10 cellular contexts compared by ENCODE assay signal in the genomic region with DNA sequence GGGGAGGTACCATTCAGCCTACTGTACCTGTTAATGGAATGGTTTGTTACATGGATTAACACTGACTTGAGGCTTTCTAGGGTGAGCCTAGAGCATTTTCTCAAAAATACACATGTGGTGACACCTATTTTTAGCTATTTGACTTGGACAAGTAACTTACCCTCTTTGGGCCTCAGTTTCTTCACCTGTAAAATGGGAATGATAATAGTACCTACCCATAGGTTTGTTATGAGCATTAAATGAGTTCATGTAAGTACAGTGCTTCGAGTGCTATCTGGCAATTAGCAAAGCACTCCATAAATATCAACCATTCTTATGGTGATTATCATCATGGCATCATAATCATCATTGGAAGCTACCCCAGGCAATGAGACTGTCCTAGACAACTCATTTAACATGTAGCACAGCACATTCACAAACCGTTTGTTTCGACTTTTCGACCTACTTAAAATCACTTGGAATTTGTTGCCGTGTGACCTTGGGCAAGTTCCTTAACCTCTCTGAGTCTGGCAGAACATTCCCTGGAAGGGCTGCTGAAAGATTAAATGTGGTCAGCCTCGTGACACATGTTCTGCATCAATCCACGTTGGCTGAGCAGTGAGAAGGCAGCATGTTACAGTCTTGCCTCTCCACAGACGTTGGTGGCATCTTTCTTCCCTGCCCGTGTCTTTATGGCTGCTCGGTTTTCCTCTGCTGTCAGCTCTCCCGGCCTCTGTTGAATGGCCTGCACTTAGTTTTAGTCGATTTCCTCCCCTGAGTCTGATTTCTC.
DNase-seq lines count a peak whose midpoint lies in the region; ATAC-seq and TF ChIP-seq lines count a peak whose summit lies in the region.
"Had no signal": no experiment of that assay in that cellular context is flagged by ENCODE, and none has a peak within 500 bp of the region (broad histone marks: within the 10 kb centered on the region; RNA-seq: fewer than 3 reads in every experiment).

No MANE protein-coding gene starts in this region.

- H3K36me3 Mint-ChIP-seq in activated CD4-positive, alpha-beta T cell treated with anti-CD3 and anti-CD28 coated beads for 36 hours (ENCODE audit: low read depth), result no peaks in the 10 kb centered on the region
- H3K36me3 Mint-ChIP-seq in activated CD4-positive, alpha-beta T cell treated with anti-CD3 and anti-CD28 coated beads, Interleukin-2, amount 10 ng/mL, durations not matched to agents 7 days and 5 days (ENCODE audit: low read depth), result peaks cover 7% of the 10 kb centered on the region
- peaks cover 19% of the 10 kb centered on the region for H3K36me3 Mint-ChIP-seq in activated T-helper 2 cell treated with anti-CD3 and anti-CD28 coated beads, Interferon-gamma antibody, Interleukin-2, Interleukin-4, amounts not matched to agents 10 μg/mL and 5 μg/mL and 100 μg/mL, durations not matched to agents 14 hours and 24 hours and 36 hours (ENCODE audit: low read depth)

- no peak for TF ChIP-seq POLR2A in stomach (IDR thresholded peaks at IDR 0.05)

- CTCF ChIA-PET in activated CD4-positive, alpha-beta T cell treated with anti-CD3 and anti-CD28 coated beads for 36 hours (lab: Charles Lee), result interaction anchor here (1.2 to 1.4 kb wide), 2 partner anchors 22 to 292 kb away, joined by 3 to 5 read pairs; no protein-coding TSS in a partner anchor
- CTCF ChIA-PET in activated CD4-positive, alpha-beta T cell treated with anti-CD3 and anti-CD28 coated beads, Interleukin-2, amount 10 ng/mL, durations not matched to agents 7 days and 5 days (lab: Charles Lee), result no interaction called here

- no peak for DNase-seq in activated CD4-positive, alpha-beta T cell treated with anti-CD3 and anti-CD28 coated beads for 36 hours
- no peak for DNase-seq in activated CD4-positive, alpha-beta T cell treated with anti-CD3 and anti-CD28 coated beads, Interleukin-2, amount 10 ng/mL, durations not matched to agents 7 days and 5 days
- no peak for DNase-seq in activated T-helper 2 cell treated with anti-CD3 and anti-CD28 coated beads, Interferon-gamma antibody, Interleukin-2, Interleukin-4, amounts not matched to agents 10 μg/mL and 5 μg/mL and 100 μg/mL, durations not matched to agents 14 hours and 24 hours and 36 hours (ENCODE audit: low spot score)
- DNase-seq in kidney tubule cell (ENCODE audit: low spot score), result peak; percentile 51
- no peak for DNase-seq in stomach
- no peak for DNase-seq in DMS79 treated with DMSO at 0.1 percent for 48 hours (lab: John Stamatoyannopoulos, UW)
- DNase-seq in GF-D8 (lab: John Stamatoyannopoulos, UW), result no peak
- DNase-seq: activated CD4-positive, alpha-beta T cell treated with anti-CD3 and anti-CD28 coated beads, Interleukin-2, amount 50 U/mL, for 48 hours; SHP77 had no signal

- no peak overlapping the region for H3K4me3 Mint-ChIP-seq in activated CD4-positive, alpha-beta T cell treated with anti-CD3 and anti-CD28 coated beads for 36 hours
- no peak overlapping the region for H3K4me3 Mint-ChIP-seq in activated CD4-positive, alpha-beta T cell treated with anti-CD3 and anti-CD28 coated beads, Interleukin-2, amount 10 ng/mL, durations not matched to agents 7 days and 5 days
- no peak overlapping the region for H3K4me3 Mint-ChIP-seq in activated T-helper 2 cell treated with anti-CD3 and anti-CD28 coated beads, Interferon-gamma antibody, Interleukin-2, Interleukin-4, amounts not matched to agents 10 μg/mL and 5 μg/mL and 100 μg/mL, durations not matched to agents 14 hours and 24 hours and 36 hours (ENCODE audit: low read depth)

- H3K4me1 Mint-ChIP-seq in activated CD4-positive, alpha-beta T cell treated with anti-CD3 and anti-CD28 coated beads for 36 hours, result peaks cover 54% of the 10 kb centered on the region
- peaks cover 54% of the 10 kb centered on the region for H3K4me1 Mint-ChIP-seq in activated CD4-positive, alpha-beta T cell treated with anti-CD3 and anti-CD28 coated beads, Interleukin-2, amount 10 ng/mL, durations not matched to agents 7 days and 5 days
- H3K4me1 Mint-ChIP-seq in activated T-helper 2 cell treated with anti-CD3 and anti-CD28 coated beads, Interferon-gamma antibody, Interleukin-2, Interleukin-4, amounts not matched to agents 10 μg/mL and 5 μg/mL and 100 μg/mL, durations not matched to agents 14 hours and 24 hours and 36 hours (ENCODE audit: low read depth), result peaks cover 62% of the 10 kb centered on the region

- no peak for ATAC-seq in activated CD4-positive, alpha-beta T cell treated with anti-CD3 and anti-CD28 coated beads for 36 hours
- ATAC-seq in HG03442 (IDR thresholded peaks at IDR 0.05; ENCODE audit: unreplicated experiment), result no peak

- H3K9me3 ChIP-seq in stomach, result no peaks in the 10 kb centered on the region

- H3K9me3 Mint-ChIP-seq in activated CD4-positive, alpha-beta T cell treated with anti-CD3 and anti-CD28 coated beads for 36 hours (ENCODE audit: low read depth), result no peaks in the 10 kb centered on the region
- no peaks in the 10 kb centered on the region for H3K9me3 Mint-ChIP-seq in activated CD4-positive, alpha-beta T cell treated with anti-CD3 and anti-CD28 coated beads, Interleukin-2, amount 10 ng/mL, durations not matched to agents 7 days and 5 days
- no peaks in the 10 kb centered on the region for H3K9me3 Mint-ChIP-seq in activated T-helper 2 cell treated with anti-CD3 and anti-CD28 coated beads, Interferon-gamma antibody, Interleukin-2, Interleukin-4, amounts not matched to agents 10 μg/mL and 5 μg/mL and 100 μg/mL, durations not matched to agents 14 hours and 24 hours and 36 hours

- H3K27ac Mint-ChIP-seq in activated CD4-positive, alpha-beta T cell treated with anti-CD3 and anti-CD28 coated beads for 36 hours, result peak overlapping the region; percentile 93
- H3K27ac Mint-ChIP-seq in activated CD4-positive, alpha-beta T cell treated with anti-CD3 and anti-CD28 coated beads, Interleukin-2, amount 10 ng/mL, durations not matched to agents 7 days and 5 days, result no peak overlapping the region
- H3K27ac Mint-ChIP-seq in activated T-helper 2 cell treated with anti-CD3 and anti-CD28 coated beads, Interferon-gamma antibody, Interleukin-2, Interleukin-4, amounts not matched to agents 10 μg/mL and 5 μg/mL and 100 μg/mL, durations not matched to agents 14 hours and 24 hours and 36 hours, result peak overlapping the region; percentile 43

- peaks cover 55 to 81% (median 63%) of the 10 kb centered on the region in 4 donors for H3K4me1 ChIP-seq in stomach

- H3K27me3 Mint-ChIP-seq in activated CD4-positive, alpha-beta T cell treated with anti-CD3 and anti-CD28 coated beads for 36 hours, result no peaks in the 10 kb centered on the region
- no peaks in the 10 kb centered on the region for H3K27me3 Mint-ChIP-seq in activated CD4-positive, alpha-beta T cell treated with anti-CD3 and anti-CD28 coated beads, Interleukin-2, amount 10 ng/mL, durations not matched to agents 7 days and 5 days
- H3K27me3 Mint-ChIP-seq in activated T-helper 2 cell treated with anti-CD3 and anti-CD28 coated beads, Interferon-gamma antibody, Interleukin-2, Interleukin-4, amounts not matched to agents 10 μg/mL and 5 μg/mL and 100 μg/mL, durations not matched to agents 14 hours and 24 hours and 36 hours (ENCODE audit: low read depth), result no peaks in the 10 kb centered on the region

- POLR2A ChIA-PET in activated CD4-positive, alpha-beta T cell treated with anti-CD3 and anti-CD28 coated beads for 36 hours (lab: Charles Lee), result no interaction called here
- POLR2A ChIA-PET in activated CD4-positive, alpha-beta T cell treated with anti-CD3 and anti-CD28 coated beads, Interleukin-2, amount 10 ng/mL, durations not matched to agents 7 days and 5 days (lab: Charles Lee), result interaction anchor here (0.6 kb wide), 1 partner anchor 369 kb away, joined by 3 read pairs; no protein-coding TSS in a partner anchor

- no peaks in the 10 kb centered on the region for H3K27me3 ChIP-seq in stomach

- no peak overlapping the region for H3K4me3 ChIP-seq in stomach

- 39 to 72% (median 44%) methylated on average over 12 of the region's 12 CpGs for WGBS in stomach, 5 donors

- intact Hi-C loops in activated CD4-positive, alpha-beta T cell treated with anti-CD3 and anti-CD28 coated beads for 36 hours (cut with DNase I, micrococcal nuclease), result loop anchor here (5.0 kb wide), 2 partner anchors 291 to 456 kb away; a partner anchor contains a TSS
- intact Hi-C loops in activated T-helper 2 cell treated with anti-CD3 and anti-CD28 coated beads, Interferon-gamma antibody, Interleukin-2, Interleukin-4, amounts not matched to agents 10 μg/mL and 5 μg/mL and 100 μg/mL, durations not matched to agents 14 hours and 24 hours and 36 hours (cut with micrococcal nuclease), result loop anchor here (5.0 kb wide), 2 partner anchors 176 to 291 kb away; no protein-coding TSS in a partner anchor
- intact Hi-C loops in stomach (cut with DNase I; ENCODE audit: low total_unique reads), result no loop called here

- peak overlapping the region in 4 of 5 donors; percentile 10 to 84 (median 50) for H3K27ac ChIP-seq in stomach

- H3K36me3 ChIP-seq in stomach, result no peaks in the 10 kb centered on the region

- TF ChIP-seq EP300 in stomach (IDR thresholded peaks at IDR 0.05), result no peak

- no peak for TF ChIP-seq CTCF in stomach (IDR thresholded peaks at IDR 0.05)
